In genomic region chr1:213714645-213715044, GRCh38 we compare ENCODE assay signal across 28 cellular contexts.
DNase-seq lines count a peak whose midpoint lies in the region; ATAC-seq and TF ChIP-seq lines count a peak whose summit lies in the region.
"Had no signal": no experiment of that assay in that cellular context is flagged by ENCODE, and none has a peak within 500 bp of the region (broad histone marks: within the 10 kb centered on the region; RNA-seq: fewer than 3 reads in every experiment).

No MANE protein-coding gene starts in this region.

- H2AFZ ChIP-seq in GM23338, result peak overlapping the region; percentile 52
- H2AFZ ChIP-seq: GM23248 had no signal

- no peaks in the 10 kb centered on the region for H3K79me2 ChIP-seq in GM23338 (replicated peaks; ENCODE audit: insufficient read depth)

- peak; percentile 25 for DNase-seq in NCI-H345 (lab: John Stamatoyannopoulos, UW)
- DNase-seq in NCI-H345 treated with DMSO at 0.1 percent for 48 hours (lab: John Stamatoyannopoulos, UW; ENCODE audit: unreplicated experiment), result no peak
- DNase-seq in GM23338 (ENCODE audit: low spot score), result no peak
- peak; percentile 94 for DNase-seq in NCI-H748 (lab: John Stamatoyannopoulos, UW; ENCODE audit: unreplicated experiment)
- DNase-seq in mucosa of descending colon, result no peak
- DNase-seq in adrenal gland, result no peak
- no peak for DNase-seq in GM19238 (ENCODE audit: insufficient read length, low spot score)
- DNase-seq: activated CD4-positive, alpha-beta T cell treated with anti-CD3 and anti-CD28 coated beads for 48 hours; activated gamma-delta T cell treated with Interleukin-2 at 50 U/mL for 16 hours; activated naive CD8-positive, alpha-beta T cell treated with anti-CD3 and anti-CD28 coated beads, Interleukin-2, amount 50 U/mL, for 24 hours; activated T-cell treated with anti-CD3 and anti-CD28 coated beads, Interleukin-2, amount 50 U/mL, for 24 hours; foreskin keratinocyte; GM23248; head of caudate nucleus; KBM-7; left ventricle myocardium superior; NCI-H1105 treated with DMSO at 0.1 percent for 48 hours; NCI-H526; psoas muscle; sigmoid colon; stimulated activated CD4-positive, alpha-beta T cell treated with anti-CD3 and anti-CD28 coated beads, Interleukin-4, amount 100 ng/mL, for 24 hours; T1000; tibial artery had no signal

- H3K36me3 ChIP-seq in GM23338 (ENCODE audit: insufficient read depth), result no peaks in the 10 kb centered on the region
- no peaks in the 10 kb centered on the region for H3K36me3 ChIP-seq in mucosa of descending colon (ENCODE audit: low read depth)
- no peaks in the 10 kb centered on the region for H3K36me3 ChIP-seq in adrenal gland (replicated peaks in 1 of 2)
- H3K36me3 ChIP-seq: esophagus muscularis mucosa, sigmoid colon, tibial artery had no signal

- H3K36me3 Mint-ChIP-seq in GM23338 (ENCODE audit: low read depth), result no peaks in the 10 kb centered on the region

- no peak overlapping the region for H3K27ac Mint-ChIP-seq in GM23338
- H3K27ac Mint-ChIP-seq: activated naive CD8-positive, alpha-beta T cell treated with anti-CD3 and anti-CD28 coated beads, Interleukin-2, amount 50 U/mL, for 24 hours; activated T-cell treated with anti-CD3 and anti-CD28 coated beads, Interleukin-2, amount 50 U/mL, for 24 hours; dendritic cell treated with granulocyte-macrophage colony-stimulating factor and Interleukin-4, amounts not matched to agents 40 ng/mL and 50 ng/mL, for 4 days had no signal

- H3K27me3 ChIP-seq in GM23338 (ENCODE audit: insufficient read depth), result no peaks in the 10 kb centered on the region
- H3K27me3 ChIP-seq in adrenal gland, result no peaks in the 10 kb centered on the region
- H3K27me3 ChIP-seq: foreskin keratinocyte, sigmoid colon, tibial artery had no signal

- peaks cover 1% of the 10 kb centered on the region; the same call in 1 of the 2 replicates for H3K9me2 ChIP-seq in GM23338 (ENCODE audit: insufficient read depth)

- H3K4me3 ChIP-seq in GM23338 (no peak overlapping the region), mucosa of descending colon (no peak overlapping the region), adrenal gland (no peak overlapping the region)
- H3K4me3 ChIP-seq: esophagus muscularis mucosa, GM23248, psoas muscle, sigmoid colon, tibial artery had no signal

- TF ChIP-seq CTCF in GM23338 (conservative IDR thresholded peaks at IDR 0.05; ENCODE audit: low read depth in 2 of 2) (no peak), mucosa of descending colon (IDR thresholded peaks at IDR 0.05) (no peak), adrenal gland (IDR thresholded peaks at IDR 0.05) (no peak)

- H3K9me3 Mint-ChIP-seq in GM23338, result no peaks in the 10 kb centered on the region; the same call in 2 of the 3 replicates

- WGBS in adrenal gland, 4 donors, result 60 to 85% (median 61%) methylated on average over 4 of the region's 4 CpGs

- H3K27ac ChIP-seq in GM23338 (ENCODE audit: low read depth) (no peak overlapping the region), adrenal gland (no peak overlapping the region)
- H3K27ac ChIP-seq: esophagus muscularis mucosa, foreskin keratinocyte, GM23248, psoas muscle, sigmoid colon, tibial artery, VCaP had no signal

- peak; percentile 66 for ATAC-seq in GM23338
- ATAC-seq in mucosa of descending colon, result peak; percentile 62
- ATAC-seq in GM18498 (IDR thresholded peaks at IDR 0.05; ENCODE audit: unreplicated experiment), result no peak
- ATAC-seq: activated naive CD8-positive, alpha-beta T cell treated with anti-CD3 and anti-CD28 coated beads, Interleukin-2, amount 50 U/mL, for 24 hours; foreskin keratinocyte; left ventricle myocardium superior; psoas muscle had no signal

- H3K4me1 ChIP-seq in GM23338 (ENCODE audit: insufficient read depth), result no peaks in the 10 kb centered on the region
- H3K4me1 ChIP-seq in mucosa of descending colon (ENCODE audit: low read depth), result no peaks in the 10 kb centered on the region
- no peaks in the 10 kb centered on the region for H3K4me1 ChIP-seq in adrenal gland (replicated peaks in 1 of 2)
- H3K4me1 ChIP-seq: esophagus muscularis mucosa, foreskin keratinocyte, psoas muscle, sigmoid colon, tibial artery had no signal

- no peaks in the 10 kb centered on the region for H4K20me1 ChIP-seq in GM23338 (replicated peaks; ENCODE audit: insufficient read depth)

- no peak overlapping the region for H3K4me2 ChIP-seq in GM23338

- no peaks in the 10 kb centered on the region for H3F3A ChIP-seq in GM23338 (replicated peaks; ENCODE audit: low read depth)

- H3K9me3 ChIP-seq in mucosa of descending colon (no peaks in the 10 kb centered on the region), adrenal gland (replicated peaks in 1 of 3) (no peaks in the 10 kb centered on the region)
- H3K9me3 ChIP-seq: psoas muscle, sigmoid colon, tibial artery had no signal

- H3K27me3 Mint-ChIP-seq in GM23338 (ENCODE audit: insufficient read depth, low read depth, poor library complexity), result no peaks in the 10 kb centered on the region
- H3K27me3 Mint-ChIP-seq: activated naive CD8-positive, alpha-beta T cell treated with anti-CD3 and anti-CD28 coated beads, Interleukin-2, amount 50 U/mL, for 24 hours; activated T-cell treated with anti-CD3 and anti-CD28 coated beads, Interleukin-2, amount 50 U/mL, for 24 hours; dendritic cell treated with granulocyte-macrophage colony-stimulating factor and Interleukin-4, amounts not matched to agents 40 ng/mL and 50 ng/mL, for 4 days had no signal

- intact Hi-C loops in mucosa of descending colon (cut with DNase I, micrococcal nuclease) (no loop called here), adrenal gland (cut with DNase I) (no loop called here)

- H3K4me1 Mint-ChIP-seq in GM23338, result peaks cover 7% of the 10 kb centered on the region
- H3K4me1 Mint-ChIP-seq: central memory CD8-positive, alpha-beta T cell had no signal

- TF ChIP-seq POLR2A in adrenal gland (IDR thresholded peaks at IDR 0.05), result no peak

- no peak overlapping the region for H3K4me3 Mint-ChIP-seq in GM23338
- H3K4me3 Mint-ChIP-seq: activated naive CD8-positive, alpha-beta T cell treated with anti-CD3 and anti-CD28 coated beads, Interleukin-2, amount 50 U/mL, for 24 hours; activated T-cell treated with anti-CD3 and anti-CD28 coated beads, Interleukin-2, amount 50 U/mL, for 24 hours; central memory CD8-positive, alpha-beta T cell; dendritic cell treated with granulocyte-macrophage colony-stimulating factor and Interleukin-4, amounts not matched to agents 40 ng/mL and 50 ng/mL, for 4 days had no signal

TF ChIP-seq in GM23338, 12 proteins besides CTCF, POLR2A, EP300 and RAD21 (continues in another document):
- TF ChIP-seq ZNF114 (CRISPR knock-in tag; IDR thresholded peaks at IDR 0.05) (no peak), JUNB (IDR thresholded peaks at IDR 0.05; ENCODE audit: unreplicated experiment) (no peak), POLR2AphosphoS5 (IDR thresholded peaks at IDR 0.05; ENCODE audit: low read depth) (no peak), ZNF331 (CRISPR knock-in tag; IDR thresholded peaks at IDR 0.05; ENCODE audit: low read depth) (no peak), EZH2phosphoT487 (IDR thresholded peaks at IDR 0.05; ENCODE audit: unreplicated experiment) (no peak), CREB1 (CRISPR knock-in tag; IDR thresholded peaks at IDR 0.05; ENCODE audit: low read depth) (no peak), REST (IDR thresholded peaks at IDR 0.05; ENCODE audit: unreplicated experiment) (no peak), NANOG (IDR thresholded peaks at IDR 0.05; ENCODE audit: borderline replicate concordance) (no peak)

Comparison
In these comparisons a context has a peak if more than half of its experiments do, and no peak if none do; other contexts are left out.
1. DNase-seq: peak in NCI-H345 (single experiment) and NCI-H748 (single experiment); none in NCI-H345 treated with DMSO at 0.1 percent for 48 hours (single experiment), GM23338 (single experiment), mucosa of descending colon (0 of 3), adrenal gland (0 of 7) and GM19238 (single experiment).